9 cellular contexts compared by ENCODE assay signal in the genomic region with DNA sequence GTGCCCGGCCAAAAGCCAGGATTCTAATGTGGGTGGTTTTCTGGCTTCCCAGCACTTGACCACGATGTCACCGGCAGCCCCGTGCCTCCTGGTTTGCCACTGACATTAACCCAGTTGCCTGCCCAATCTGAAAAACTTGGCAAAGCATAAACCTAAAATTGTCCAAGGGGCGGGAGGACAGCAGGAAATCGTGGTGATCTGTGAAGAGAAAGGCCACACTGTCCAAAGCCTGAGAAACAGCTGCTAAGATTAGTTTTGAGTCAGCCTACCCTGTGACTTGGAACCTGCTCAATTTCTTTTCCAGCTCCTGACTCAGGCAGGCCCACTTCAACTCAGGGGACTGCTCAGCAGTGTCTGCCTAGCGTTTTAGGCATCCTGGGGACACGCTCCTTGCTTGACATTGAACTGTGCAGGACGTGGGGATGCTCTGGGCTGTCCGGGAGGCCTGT. TPM values are rescaled to one million over a fixed set of nuclear protein-coding genes. Genes with fewer than 3 reads are reported as not detected.
DNase-seq lines count a peak whose midpoint lies in the region; ATAC-seq, FAIRE-seq and TF ChIP-seq lines count a peak whose summit lies in the region.
"Had no signal": no experiment of that assay in that cellular context is flagged by ENCODE, and none has a peak within 500 bp of the region (broad histone marks: within the 10 kb centered on the region; RNA-seq: fewer than 3 reads in every experiment).

No MANE protein-coding gene starts in this region.

- intact Hi-C loops in ascending aorta (cut with DNase I) = loop anchor here (1.0 to 2.0 kb wide), 2 partner anchors 11 to 26 kb away; a partner anchor contains a TSS
- intact Hi-C loops in left cardiac atrium (cut with DNase I) = no loop called here
- intact Hi-C loops in sciatic nerve (cut with DNase I) = no loop called here

- no peaks in the 10 kb centered on the region for H3K4me1 Mint-ChIP-seq in type B pancreatic cell (ENCODE audit: unreplicated experiment)

- peak overlapping the region; percentile 95 to 96 for H3K27ac ChIP-seq in ascending aorta

- no peaks in the 10 kb centered on the region for H3K27me3 ChIP-seq in ascending aorta

- peak; percentile 95 for DNase-seq in EH (ENCODE audit: low read depth)
- peak; percentile 72 to 94 for DNase-seq in ascending aorta (ENCODE audit: low spot score in 2 of 2)
- peak; percentile 66 for DNase-seq in left cardiac atrium
- no peak for DNase-seq in sciatic nerve (ENCODE audit: low spot score)
- DNase-seq in stimulated activated CD4-positive, alpha-beta T cell treated with anti-CD3 and anti-CD28 coated beads, Interleukin-2, amount 100 ng/mL, for 48 hours = no peak
- DNase-seq in NCI-H2227 (lab: John Stamatoyannopoulos, UW; ENCODE audit: unreplicated experiment) = no peak
- DNase-seq in type B pancreatic cell (ENCODE audit: extremely low spot score, unreplicated experiment) = no peak
- no peak for DNase-seq in GM19239 (ENCODE audit: insufficient read length, low spot score)
- DNase-seq: retina had no signal

- H3K36me3 Mint-ChIP-seq in type B pancreatic cell = no peaks in the 10 kb centered on the region

- no peaks in the 10 kb centered on the region for H3K9me3 Mint-ChIP-seq in type B pancreatic cell

- H3K4me3 ChIP-seq in ascending aorta = no peak overlapping the region

- no peak for TF ChIP-seq CTCF in ascending aorta (IDR thresholded peaks at IDR 0.05)
- no peak for TF ChIP-seq CTCF in type B pancreatic cell (conservative IDR thresholded peaks at IDR 0.05)

- H3K4me1 ChIP-seq in ascending aorta = peaks cover 5 to 37% of the 10 kb centered on the region in 2 donors

- peaks cover 18 to 27% of the 10 kb centered on the region in 2 donors for H3K36me3 ChIP-seq in ascending aorta

- H3K9me3 ChIP-seq in ascending aorta = no peaks in the 10 kb centered on the region

- ATAC-seq in left cardiac atrium (peak; percentile 97), sciatic nerve (peak; percentile 95)

- H3K27me3 Mint-ChIP-seq in type B pancreatic cell = no peaks in the 10 kb centered on the region

- no peak overlapping the region for H3K27ac Mint-ChIP-seq in type B pancreatic cell

- FAIRE-seq in GM19239 (lab: Jason Lieb, UNC) = no peak

- no peak overlapping the region for H3K4me3 Mint-ChIP-seq in type B pancreatic cell

RNA-seq across cellular contexts. Expression of a gene that starts 8.2 kb away (rescaled TPM):
- 2.6 TPM for total RNA-seq in ascending aorta
- total RNA-seq in left cardiac atrium = not detected
- not detected for total RNA-seq in sciatic nerve
- total RNA-seq in type B pancreatic cell (ENCODE audit: low replicate concordance) = 9.5 and 12.1 TPM in 2 replicates

RNA-seq across cellular contexts. Expression of a gene that starts 10.0 kb away (rescaled TPM):
- total RNA-seq in ascending aorta (9.7 TPM), left cardiac atrium (1 to 10 TPM; 7.4 to 9.3 TPM), sciatic nerve (6.5 TPM), type B pancreatic cell (ENCODE audit: low replicate concordance) (14.9 and 16.1 TPM in 2 replicates)

RNA-seq across cellular contexts. Expression of a gene that starts 10.4 kb away (rescaled TPM):
- total RNA-seq in ascending aorta (104 TPM), left cardiac atrium (100 to 1,000 TPM; 112 to 144 TPM), sciatic nerve (78.6 TPM), type B pancreatic cell (ENCODE audit: low replicate concordance) (58.2 and 80.8 TPM in 2 replicates)

Comparison
In these comparisons a context has a peak if more than half of its experiments do, and no peak if none do; other contexts are left out.
1. DNase-seq: peak in EH (single experiment), ascending aorta (2 of 2) and left cardiac atrium (single experiment); none in sciatic nerve (single experiment), stimulated activated CD4-positive, alpha-beta T cell treated with anti-CD3 and anti-CD28 coated beads, Interleukin-2, amount 100 ng/mL, for 48 hours (0 of 2), NCI-H2227 (single experiment), type B pancreatic cell (single experiment) and GM19239 (single experiment).